In genomic region chr19:14149011-14149410, GRCh38 we compare ENCODE assay signal across 10 cellular contexts. TPM values are rescaled to one million over a fixed set of nuclear protein-coding genes. Genes with fewer than 3 reads are reported as not detected.
DNase-seq lines count a peak whose midpoint lies in the region; ATAC-seq, FAIRE-seq and TF ChIP-seq lines count a peak whose summit lies in the region.
"Had no signal": no experiment of that assay in that cellular context is flagged by ENCODE, and none has a peak within 500 bp of the region (broad histone marks: within the 10 kb centered on the region; RNA-seq: fewer than 3 reads in every experiment).

No MANE protein-coding gene starts in this region.

- no peak for FAIRE-seq in GM12878 (lab: Jason Lieb, UNC)
- FAIRE-seq in kidney (lab: Jason Lieb, UNC) = no peak
- FAIRE-seq: A549 had no signal

- H3K27me3 Mint-ChIP-seq in activated CD4-positive, alpha-beta T cell treated with anti-CD3 and anti-CD28 coated beads, Interleukin-2, amount 10 ng/mL, durations not matched to agents 7 days and 5 days = no peaks in the 10 kb centered on the region

- TF ChIP-seq CTCF in GM12878 (IDR thresholded peaks at IDR 0.05 in 2 of 3, conservative IDR thresholded peaks at IDR 0.05 in 1 of 3; ENCODE audit: control insufficient read depth in 2 of 3, extremely low read depth in 1 of 3, insufficient read depth in 1 of 3, low read depth in 3 of 3, low read length in 3 of 3) (no peak), kidney (IDR thresholded peaks at IDR 0.05; ENCODE audit: borderline replicate concordance, extremely low read depth, insufficient read depth) (no peak)

- TF ChIP-seq RAD21 in GM12878 (IDR thresholded peaks at IDR 0.05; ENCODE audit: insufficient read depth, low read depth, low read length) = no peak

- H4K20me1 ChIP-seq in GM12878 (ENCODE audit: control insufficient read depth, insufficient read depth) = no peaks in the 10 kb centered on the region

- TF ChIP-seq POLR2A in GM12878 (IDR thresholded peaks at IDR 0.05; ENCODE audit: low read depth, low read length) = no peak

- peaks cover 4% of the 10 kb centered on the region for H3K36me3 Mint-ChIP-seq in activated CD4-positive, alpha-beta T cell treated with anti-CD3 and anti-CD28 coated beads, Interleukin-2, amount 10 ng/mL, durations not matched to agents 7 days and 5 days (ENCODE audit: low read depth)

- H3K9ac ChIP-seq in GM12878 (ENCODE audit: control insufficient read depth, insufficient read depth, low read length) = no peak overlapping the region
- H3K9ac ChIP-seq in kidney (ENCODE audit: low read length in 2 of 2) = no peak overlapping the region

- ATAC-seq in GM12878 = no peak
- no peak for ATAC-seq in GM21381 (IDR thresholded peaks at IDR 0.05; ENCODE audit: unreplicated experiment)

- peak overlapping the region; percentile 59; the same call in 1 of the 2 replicates for H3K4me2 ChIP-seq in GM12878 (ENCODE audit: control insufficient read depth, insufficient read depth)
- H3K4me2 ChIP-seq: A549 had no signal

- H3K4me1 Mint-ChIP-seq in activated CD4-positive, alpha-beta T cell treated with anti-CD3 and anti-CD28 coated beads, Interleukin-2, amount 10 ng/mL, durations not matched to agents 7 days and 5 days = peaks cover 49% of the 10 kb centered on the region

- H3K36me3 ChIP-seq in GM12878 (ENCODE audit: control insufficient read depth in 2 of 2, insufficient read depth in 2 of 2, low read length in 1 of 2) (no peaks in the 10 kb centered on the region), thymus (ENCODE audit: control insufficient read depth, insufficient read depth) (peaks cover 21% of the 10 kb centered on the region), kidney (ENCODE audit: control insufficient read depth in 1 of 2, insufficient read depth in 2 of 2, low read length in 2 of 2) (no peaks in the 10 kb centered on the region)

- CTCF ChIA-PET in activated CD4-positive, alpha-beta T cell treated with anti-CD3 and anti-CD28 coated beads, Interleukin-2, amount 10 ng/mL, durations not matched to agents 7 days and 5 days (lab: Charles Lee) = interaction anchor here (0.6 to 2.1 kb wide), 4 partner anchors 12 to 193 kb away, joined by 5 to 27 read pairs (median 8); partner anchors contain the start of gene ASF1B
- CTCF ChIA-PET in GM12878 (lab: Yijun Ruan, JAX) = interaction anchor here (1.1 to 1.5 kb wide), 2 partner anchors 12 to 199 kb away, joined by 3 to 4 read pairs; no protein-coding TSS in a partner anchor

- no peaks in the 10 kb centered on the region for H3K9me3 Mint-ChIP-seq in activated CD4-positive, alpha-beta T cell treated with anti-CD3 and anti-CD28 coated beads, Interleukin-2, amount 10 ng/mL, durations not matched to agents 7 days and 5 days

- H3K4me3 Mint-ChIP-seq in activated CD4-positive, alpha-beta T cell treated with anti-CD3 and anti-CD28 coated beads, Interleukin-2, amount 10 ng/mL, durations not matched to agents 7 days and 5 days = peak overlapping the region; percentile 77

- POLR2A ChIA-PET in activated CD4-positive, alpha-beta T cell treated with anti-CD3 and anti-CD28 coated beads, Interleukin-2, amount 10 ng/mL, durations not matched to agents 7 days and 5 days (lab: Charles Lee) = no interaction called here
- POLR2A ChIA-PET in GM12878 (lab: Charles Lee) = no interaction called here

- H3K4me1 ChIP-seq in GM12878 (ENCODE audit: control insufficient read depth, insufficient read depth, low read length) (peaks cover 6% of the 10 kb centered on the region; the same call in 1 of the 2 replicates), mononuclear cell (ENCODE audit: insufficient read depth, low read length) (peaks cover 29% of the 10 kb centered on the region), thymus (ENCODE audit: control insufficient read depth, insufficient read depth, low read length) (peaks cover 21% of the 10 kb centered on the region), kidney (ENCODE audit: control insufficient read depth in 1 of 2, insufficient read depth in 1 of 2, low read depth in 1 of 2, low read length in 2 of 2) (peaks cover 0 to 14% of the 10 kb centered on the region in 2 donors)
- H3K4me1 ChIP-seq: A549 had no signal

- no peak for DNase-seq in activated CD4-positive, alpha-beta T cell treated with anti-CD3 and anti-CD28 coated beads, Interleukin-2, amount 10 ng/mL, durations not matched to agents 7 days and 5 days
- no peak for DNase-seq in activated CD4-positive, alpha-beta T cell treated with anti-CD3 and anti-CD28 coated beads, Interleukin-2, amount 50 U/mL, for 4 hours
- DNase-seq in GM12878 (ENCODE audit: low read depth, low spot score) (no peak), kidney (no peak), hippocampal formation (lab: John Stamatoyannopoulos, UW) (no peak)
- DNase-seq: NCI-H1092 treated with DMSO at 0.1 percent for 48 hours had no signal

- H3K79me2 ChIP-seq in GM12878 (ENCODE audit: control insufficient read depth, insufficient read depth, low read length) = no peaks in the 10 kb centered on the region

- RAD21 ChIA-PET in GM12878 (lab: Charles Lee; ENCODE audit: unreplicated experiment) = interaction anchor here (1.2 kb wide), 1 partner anchor 12 kb away, joined by 4 read pairs; the partner anchor contains the start of gene ASF1B

- TF ChIP-seq EP300 in GM12878 (IDR thresholded peaks at IDR 0.05; ENCODE audit: borderline replicate concordance in 1 of 2, control insufficient read depth in 1 of 2, low read depth in 2 of 2, low read length in 2 of 2) = no peak

- H3K9me3 ChIP-seq in GM12878 (replicated peaks; ENCODE audit: control insufficient read depth, insufficient read depth, low read length) (no peaks in the 10 kb centered on the region), mononuclear cell (ENCODE audit: low read depth, low read length) (no peaks in the 10 kb centered on the region), thymus (ENCODE audit: control insufficient read depth) (no peaks in the 10 kb centered on the region), kidney (ENCODE audit: control insufficient read depth in 1 of 2, low read length in 2 of 2) (no peaks in the 10 kb centered on the region)
- H3K9me3 ChIP-seq: A549 had no signal

- H3K27me3 ChIP-seq in GM12878 (replicated peaks in 1 of 2; ENCODE audit: control insufficient read depth in 2 of 2, insufficient read depth in 2 of 2, low read length in 1 of 2) (no peaks in the 10 kb centered on the region), mononuclear cell (ENCODE audit: insufficient read depth, low read length) (no peaks in the 10 kb centered on the region), thymus (ENCODE audit: control insufficient read depth, insufficient read depth) (no peaks in the 10 kb centered on the region)

- WGBS in GM12878 (ENCODE audit: insufficient coverage, insufficient replicate concordance, low lambda C conversion rate, missing lambda C conversion rate) = 87% methylated on average over 9 of the region's 10 CpGs
- 85% methylated on average over 10 of the region's 10 CpGs for WGBS in thymus

- H3K4me3 ChIP-seq in GM12878 (no peak overlapping the region), mononuclear cell (ENCODE audit: low read length) (peak overlapping the region; percentile 28), thymus (ENCODE audit: low read length) (peak overlapping the region; percentile 45), kidney (ENCODE audit: low read length in 2 of 2) (no peak overlapping the region)
- H3K4me3 ChIP-seq: A549 had no signal

- peak overlapping the region; percentile 54 for H2AFZ ChIP-seq in GM12878 (ENCODE audit: control insufficient read depth, low read depth, low read length)

- no peak overlapping the region for H3K27ac ChIP-seq in GM12878 (ENCODE audit: control insufficient read depth, insufficient read depth)
- H3K27ac ChIP-seq in thymus (ENCODE audit: low read depth) = peak overlapping the region; percentile 96
- peak overlapping the region in 1 of 2 donors; percentile 30 for H3K27ac ChIP-seq in kidney (ENCODE audit: low read depth in 2 of 2, low read length in 2 of 2)

- intact Hi-C loops in GM12878 (cut with micrococcal nuclease; ENCODE audit: unreplicated experiment) (no loop called here), kidney (cut with DNase I) (no loop called here)

- H3K27ac Mint-ChIP-seq in activated CD4-positive, alpha-beta T cell treated with anti-CD3 and anti-CD28 coated beads, Interleukin-2, amount 10 ng/mL, durations not matched to agents 7 days and 5 days = peak overlapping the region; percentile 98

- BruUV-seq in GM12878 (replicated peaks; lab: Mats Ljungman, UMichigan) = no TSS peak

- in situ Hi-C loops in GM12878 (cut with MboI) = no loop called here

- SMC1A ChIA-PET in GM12878 (lab: Charles Lee; ENCODE audit: uncharacterized antibody, unreplicated experiment) = no interaction called here

RNA-seq across cellular contexts. Expression of gene ASF1B, which starts 12.6 kb away (rescaled TPM):
- total RNA-seq in activated CD4-positive, alpha-beta T cell treated with anti-CD3 and anti-CD28 coated beads, Interleukin-2, amount 10 ng/mL, durations not matched to agents 7 days and 5 days = 100 to 1,000 TPM; 119 to 131 TPM
- total RNA-seq in GM12878 (2013; cell fraction: nucleolus; rRNA removed) = 2.5 and 2.9 TPM in 2 replicates
- 123 and 132 TPM in 2 replicates for total RNA-seq in GM12878 (2014; rRNA removed)
- total RNA-seq in GM12878 (2014; rRNA removed; fragmentation: Illumina TruSeq; extraction: Trizol) = 50.4 and 53.8 TPM in 2 replicates
- 95.3 and 95.6 TPM in 2 replicates for total RNA-seq in GM12878 (2021)
- polyA plus RNA-seq in GM12878 (2011; ENCODE audit: low read depth) = 27.5 TPM
- 34.9 and 57.1 TPM in 2 replicates for polyA plus RNA-seq in GM12878 (2011; rRNA removed)
- 67.2 and 86.4 TPM in 2 replicates for polyA plus RNA-seq in GM12878 (2011; cell fraction: cytosol; rRNA removed)
- polyA plus RNA-seq in GM12878 (2011; cell fraction: nucleus; rRNA removed) = 31.1 and 37.8 TPM in 2 replicates
- polyA plus RNA-seq in GM12878 (2012) = 47.4 and 61.6 TPM in 2 replicates
- 62.9 and 85.2 TPM in 2 replicates for polyA plus RNA-seq in GM12878 (2014; fragmentation: Illumina TruSeq; extraction: Trizol)
- polyA plus RNA-seq in GM12878 (2014; fragmentation: Nextera tagmentation; extraction: Ambion mirVana) = 10 to 100 TPM; 10.4 to 23.1 TPM
- 103 and 115 TPM in 2 replicates for polyA plus RNA-seq in GM12878 (2014; rRNA removed)
- polyA plus RNA-seq in GM12878 (2016; fragmentation: Nextera tagmentation; extraction: Ambion mirVana) = 100 to 1,000 TPM; 190 to 217 TPM
- polyA minus RNA-seq in GM12878 (2011; rRNA and poly(A)+ RNA removed) = 30.4 and 50.9 TPM in 2 replicates
- polyA minus RNA-seq in GM12878 (2011; cell fraction: cytosol; rRNA and poly(A)+ RNA removed) = 26.6 and 27.8 TPM in 2 replicates
- 9.8 and 15.9 TPM in 2 replicates for polyA minus RNA-seq in GM12878 (2011; cell fraction: nucleus; rRNA and poly(A)+ RNA removed)
- 0.94 TPM for total RNA-seq in mononuclear cell
- polyA plus RNA-seq in thymus = 2.9 TPM
- 1.8 TPM for total RNA-seq in kidney
- 0.49 TPM for polyA plus RNA-seq in kidney (ENCODE audit: insufficient read depth, low read depth, low replicate concordance)

RNA-seq across cellular contexts. Expression of gene PRKACA, which starts 31.4 kb away (rescaled TPM):
- 10 to 100 TPM; 50.6 to 56.8 TPM for total RNA-seq in activated CD4-positive, alpha-beta T cell treated with anti-CD3 and anti-CD28 coated beads, Interleukin-2, amount 10 ng/mL, durations not matched to agents 7 days and 5 days
- 11.5 and 11.6 TPM in 2 replicates for total RNA-seq in GM12878 (2013; cell fraction: nucleolus; rRNA removed)
- 12.9 and 14.9 TPM in 2 replicates for total RNA-seq in GM12878 (2014; rRNA removed)
- 10.4 and 11.2 TPM in 2 replicates for total RNA-seq in GM12878 (2014; rRNA removed; fragmentation: Illumina TruSeq; extraction: Trizol)
- total RNA-seq in GM12878 (2021) = 67.7 and 68.5 TPM in 2 replicates
- polyA plus RNA-seq in GM12878 (2011; ENCODE audit: low read depth) = 26.1 TPM
- polyA plus RNA-seq in GM12878 (2011; rRNA removed) = 10.6 and 11.9 TPM in 2 replicates
- 23.1 and 25.8 TPM in 2 replicates for polyA plus RNA-seq in GM12878 (2011; cell fraction: cytosol; rRNA removed)
- 9.5 and 16.8 TPM in 2 replicates for polyA plus RNA-seq in GM12878 (2011; cell fraction: nucleus; rRNA removed)
- 28.6 and 38.0 TPM in 2 replicates for polyA plus RNA-seq in GM12878 (2012)
- 44.3 and 56.8 TPM in 2 replicates for polyA plus RNA-seq in GM12878 (2014; fragmentation: Illumina TruSeq; extraction: Trizol)
- polyA plus RNA-seq in GM12878 (2014; fragmentation: Nextera tagmentation; extraction: Ambion mirVana) = 1 to 10 TPM in 1 of 2 experiments, under 1 TPM in 1; 0.53 to 1.3 TPM
- 40.8 and 46.1 TPM in 2 replicates for polyA plus RNA-seq in GM12878 (2014; rRNA removed)
- 1 to 10 TPM; 3.3 to 3.5 TPM for polyA plus RNA-seq in GM12878 (2016; fragmentation: Nextera tagmentation; extraction: Ambion mirVana)
- 17.0 and 23.7 TPM in 2 replicates for polyA minus RNA-seq in GM12878 (2011; rRNA and poly(A)+ RNA removed)
- 11.2 and 15.5 TPM in 2 replicates for polyA minus RNA-seq in GM12878 (2011; cell fraction: cytosol; rRNA and poly(A)+ RNA removed)
- polyA minus RNA-seq in GM12878 (2011; cell fraction: nucleus; rRNA and poly(A)+ RNA removed) = 5.1 and 9.7 TPM in 2 replicates
- 62.0 TPM for total RNA-seq in mononuclear cell
- polyA plus RNA-seq in thymus = 36.8 TPM
- total RNA-seq in kidney = 92.3 TPM
- polyA plus RNA-seq in kidney (ENCODE audit: insufficient read depth, low read depth, low replicate concordance) = 51.4 TPM

RNA-seq across cellular contexts. Expression of gene ADGRL1, which starts 57.0 kb away (rescaled TPM):
- 10 to 100 TPM; 12.5 to 14.0 TPM for total RNA-seq in activated CD4-positive, alpha-beta T cell treated with anti-CD3 and anti-CD28 coated beads, Interleukin-2, amount 10 ng/mL, durations not matched to agents 7 days and 5 days
- total RNA-seq in GM12878 (2013; cell fraction: nucleolus; rRNA removed) = 22.3 and 24.4 TPM in 2 replicates
- total RNA-seq in GM12878 (2014; rRNA removed) (1.4 and 1.9 TPM in 2 replicates), GM12878 (2014; rRNA removed; fragmentation: Illumina TruSeq; extraction: Trizol) (0.45 and 0.92 TPM in 2 replicates), GM12878 (2021) (4.8 and 5.0 TPM in 2 replicates), mononuclear cell (4.0 TPM), kidney (30.2 TPM)
- polyA plus RNA-seq in GM12878 (2011; ENCODE audit: low read depth) = 0.20 TPM
- polyA plus RNA-seq in GM12878 (2011; rRNA removed) (0.24 and 1.4 TPM in 2 replicates), GM12878 (2014; fragmentation: Illumina TruSeq; extraction: Trizol) (0.24 and 0.97 TPM in 2 replicates), GM12878 (2014; fragmentation: Nextera tagmentation; extraction: Ambion mirVana) (under 1 TPM; 0.05 to 0.14 TPM), GM12878 (2014; rRNA removed) (1.7 and 4.5 TPM in 2 replicates), GM12878 (2016; fragmentation: Nextera tagmentation; extraction: Ambion mirVana) (under 1 TPM; 0.24 to 0.25 TPM), thymus (8.4 TPM), kidney (ENCODE audit: insufficient read depth, low read depth, low replicate concordance) (6.3 TPM)
- 1.5 and 2.1 TPM in 2 replicates for polyA plus RNA-seq in GM12878 (2011; cell fraction: cytosol; rRNA removed)
- 6.3 and 11.5 TPM in 2 replicates for polyA plus RNA-seq in GM12878 (2011; cell fraction: nucleus; rRNA removed)
- polyA plus RNA-seq in GM12878 (2012) = 1.9 and 2.0 TPM in 2 replicates
- 3.3 and 4.8 TPM in 2 replicates for polyA minus RNA-seq in GM12878 (2011; rRNA and poly(A)+ RNA removed)
- polyA minus RNA-seq in GM12878 (2011; cell fraction: cytosol; rRNA and poly(A)+ RNA removed) = 2.7 and 4.3 TPM in 2 replicates
- 1.5 and 3.0 TPM in 2 replicates for polyA minus RNA-seq in GM12878 (2011; cell fraction: nucleus; rRNA and poly(A)+ RNA removed)

RNA-seq across cellular contexts. Expression of gene SAMD1, which starts 58.5 kb away (rescaled TPM):
- 10 to 100 TPM; 80.7 to 84.5 TPM for total RNA-seq in activated CD4-positive, alpha-beta T cell treated with anti-CD3 and anti-CD28 coated beads, Interleukin-2, amount 10 ng/mL, durations not matched to agents 7 days and 5 days
- 9.9 and 11.1 TPM in 2 replicates for total RNA-seq in GM12878 (2013; cell fraction: nucleolus; rRNA removed)
- total RNA-seq in GM12878 (2014; rRNA removed) (35.0 and 41.4 TPM in 2 replicates), GM12878 (2014; rRNA removed; fragmentation: Illumina TruSeq; extraction: Trizol) (20.7 and 22.7 TPM in 2 replicates), GM12878 (2021) (71.7 and 74.5 TPM in 2 replicates), mononuclear cell (22.2 TPM), kidney (28.3 TPM)
- polyA plus RNA-seq in GM12878 (2011; ENCODE audit: low read depth) = 12.1 TPM
- polyA plus RNA-seq in GM12878 (2011; rRNA removed) (9.6 and 15.9 TPM in 2 replicates), GM12878 (2014; fragmentation: Illumina TruSeq; extraction: Trizol) (16.2 and 27.8 TPM in 2 replicates), GM12878 (2014; fragmentation: Nextera tagmentation; extraction: Ambion mirVana) (1 to 10 TPM; 3.0 to 5.4 TPM), GM12878 (2014; rRNA removed) (39.3 and 50.7 TPM in 2 replicates), GM12878 (2016; fragmentation: Nextera tagmentation; extraction: Ambion mirVana) (1 to 10 TPM; 5.9 to 6.3 TPM), thymus (43.6 TPM), kidney (ENCODE audit: insufficient read depth, low read depth, low replicate concordance) (23.3 TPM)
- 25.3 and 28.7 TPM in 2 replicates for polyA plus RNA-seq in GM12878 (2011; cell fraction: cytosol; rRNA removed)
- 114 and 178 TPM in 2 replicates for polyA plus RNA-seq in GM12878 (2011; cell fraction: nucleus; rRNA removed)
- 23.2 and 27.9 TPM in 2 replicates for polyA plus RNA-seq in GM12878 (2012)
- 5.1 and 13.5 TPM in 2 replicates for polyA minus RNA-seq in GM12878 (2011; rRNA and poly(A)+ RNA removed)
- polyA minus RNA-seq in GM12878 (2011; cell fraction: cytosol; rRNA and poly(A)+ RNA removed) = 17.4 and 18.0 TPM in 2 replicates
- 3.3 and 7.6 TPM in 2 replicates for polyA minus RNA-seq in GM12878 (2011; cell fraction: nucleus; rRNA and poly(A)+ RNA removed)

Comparison
In these comparisons a context has a peak if more than half of its experiments do, and no peak if none do; other contexts are left out.
1. H3K4me3 ChIP-seq: peak in mononuclear cell (single experiment) and thymus (single experiment); none in GM12878 (single experiment) and kidney (0 of 2).